Comparison of ENCODE assay signal across 8 cellular contexts in the genomic region with DNA sequence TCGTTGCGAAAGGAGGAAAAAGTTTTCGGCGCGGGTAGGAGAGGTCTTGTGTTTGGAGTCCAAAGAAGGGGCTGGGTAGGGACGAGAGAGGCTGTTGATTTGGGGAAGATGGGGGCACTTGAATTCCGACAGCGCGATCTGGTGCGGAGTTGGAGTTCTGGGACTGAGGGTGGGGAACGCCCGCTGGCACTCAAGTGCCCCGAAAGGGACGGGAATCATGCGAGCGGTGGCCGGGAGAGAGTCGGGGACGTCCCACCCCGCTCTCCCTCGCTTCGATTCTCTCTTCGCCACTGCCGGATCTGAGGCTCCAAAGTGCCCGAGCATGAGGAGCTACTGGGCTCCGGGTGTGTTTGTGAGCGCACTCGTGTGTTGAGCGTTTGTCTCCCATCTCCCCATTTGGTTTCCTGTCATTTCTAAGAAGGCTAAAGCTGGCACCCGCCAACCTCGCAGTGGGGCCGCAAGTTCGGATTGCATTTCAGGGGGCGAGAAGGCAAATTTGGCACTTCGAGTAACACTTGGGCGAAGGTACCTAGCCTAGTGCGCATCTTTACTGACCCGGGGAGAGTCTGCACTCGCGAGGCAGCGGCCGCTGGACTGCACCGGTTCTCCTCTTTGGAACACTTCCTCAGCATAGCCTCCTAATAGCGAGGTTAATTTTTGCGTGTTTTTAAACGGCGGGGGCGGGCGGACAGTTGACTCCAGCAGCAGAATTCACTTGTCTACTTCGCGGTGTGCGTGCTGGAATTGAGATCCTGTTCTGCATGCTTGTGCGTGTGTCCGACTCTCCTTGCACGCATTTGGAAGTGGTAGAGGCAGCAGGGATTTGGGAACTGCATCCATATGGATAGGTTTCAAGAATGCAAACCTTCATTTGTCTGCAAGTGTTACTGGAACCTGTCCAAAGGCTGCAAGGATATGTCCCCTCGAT. TPM values are rescaled to one million over a fixed set of nuclear protein-coding genes. Genes with fewer than 3 reads are reported as not detected.
A peak's percentile ranks its signal among the peaks of the same experiment; 100 is the strongest.
DNase-seq lines count a peak whose midpoint lies in the region; ATAC-seq and TF ChIP-seq lines count a peak whose summit lies in the region.

No MANE protein-coding gene starts in this region.

- peak overlapping the region; percentile 43 to 90 (median 73) for H3K4me3 Mint-ChIP-seq in naive thymus-derived CD8-positive, alpha-beta T cell

- H3K27ac Mint-ChIP-seq in naive thymus-derived CD8-positive, alpha-beta T cell: no peak overlapping the region

- 4% methylated on average over 56 of the region's 56 CpGs for WGBS in HUES64

- H3K27me3 ChIP-seq in HUES64 (ENCODE audit: insufficient read depth, low read length): peaks cover 67% of the 10 kb centered on the region
- peaks cover 42% of the 10 kb centered on the region for H3K27me3 ChIP-seq in A673 (replicated peaks; ENCODE audit: insufficient read depth, low read depth, low read length, poor library complexity)

- H3K4me3 ChIP-seq in HUES64 (ENCODE audit: low read length): peak overlapping the region; percentile 69
- peak overlapping the region; percentile 84 for H3K4me3 ChIP-seq in coronary artery
- H3K4me3 ChIP-seq in A673 (ENCODE audit: low read depth, low read length, poor library complexity, severe bottlenecking): no peak overlapping the region

- H3K36me3 ChIP-seq in HUES64 (ENCODE audit: insufficient read depth, low read length) (no peaks in the 10 kb centered on the region), A673 (ENCODE audit: insufficient read depth, low read length, poor library complexity, severe bottlenecking) (no peaks in the 10 kb centered on the region)

- DNase-seq in AG20443 (ENCODE audit: low spot score) (peak; percentile 13), coronary artery (ENCODE audit: low spot score) (no peak), A673 (ENCODE audit: low spot score) (no peak)
- DNase-seq in naive thymus-derived CD8-positive, alpha-beta T cell: peak in 1 of 10 donors; percentile 11

- H3K4me1 ChIP-seq in HUES64 (ENCODE audit: insufficient read depth, low read length): peaks cover 8% of the 10 kb centered on the region
- H3K4me1 ChIP-seq in A673 (ENCODE audit: insufficient read depth, low read length, poor library complexity, severe bottlenecking): no peaks in the 10 kb centered on the region

- peaks cover 0 to 4% (median 0%) of the 10 kb centered on the region in 9 donors for H3K9me3 Mint-ChIP-seq in naive thymus-derived CD8-positive, alpha-beta T cell

- peak overlapping the region; percentile 50; the same call in 1 of the 2 replicates for H3K9ac ChIP-seq in HUES64 (ENCODE audit: low read depth, low read length)

- no peaks in the 10 kb centered on the region for H3K9me3 ChIP-seq in HUES64 (ENCODE audit: insufficient read depth, low read depth, low read length)
- H3K9me3 ChIP-seq in A673 (ENCODE audit: low read depth, low read length, poor library complexity, severe bottlenecking): no peaks in the 10 kb centered on the region

- H3K27me3 Mint-ChIP-seq in naive thymus-derived CD8-positive, alpha-beta T cell: peaks cover 30 to 79% (median 64%) of the 10 kb centered on the region in 5 donors

- H3K4me1 Mint-ChIP-seq in naive thymus-derived CD8-positive, alpha-beta T cell: peaks cover 10 to 32% (median 29%) of the 10 kb centered on the region in 4 donors

- ATAC-seq in naive thymus-derived CD8-positive, alpha-beta T cell: no peak
- ATAC-seq in HG03342 (IDR thresholded peaks at IDR 0.05; ENCODE audit: unreplicated experiment) (no peak), GM19324 (IDR thresholded peaks at IDR 0.05; ENCODE audit: low FRiP score, unreplicated experiment) (no peak), HG03045 (IDR thresholded peaks at IDR 0.05; ENCODE audit: unreplicated experiment) (no peak)

- no TSS peak for BruUV-seq in A673 (replicated peaks; lab: Mats Ljungman, UMichigan)

- TF ChIP-seq CTCF in coronary artery (IDR thresholded peaks at IDR 0.05) (no peak), A673 (conservative IDR thresholded peaks at IDR 0.05; ENCODE audit: low read depth, low read length) (no peak)

- H3K27ac ChIP-seq in HUES64 (ENCODE audit: low read depth, low read length): no peak overlapping the region
- peak overlapping the region; percentile 36 to 70 for H3K27ac ChIP-seq in coronary artery
- no peak overlapping the region for H3K27ac ChIP-seq in A673 (ENCODE audit: low read depth, low read length, poor library complexity, severe bottlenecking)

- intact Hi-C loops in A673 (cut with micrococcal nuclease; ENCODE audit: unreplicated experiment): no loop called here

- POLR2A ChIA-PET in naive thymus-derived CD8-positive, alpha-beta T cell (lab: Charles Lee): no interaction called here
- POLR2A ChIA-PET in A673 (lab: Charles Lee; ENCODE audit: low non-redundant PET): no interaction called here

- H3K36me3 Mint-ChIP-seq in naive thymus-derived CD8-positive, alpha-beta T cell: peaks cover 0 to 5% (median 0%) of the 10 kb centered on the region in 3 donors

- CTCF ChIA-PET in A673 (lab: Charles Lee): no interaction called here

RNA-seq across cellular contexts. Expression of gene CHRM3, which starts 1.2 kb away (rescaled TPM):
- polyA plus RNA-seq in HUES64 (2013, experiment 1 of 2): 2.1 TPM
- 2.9 TPM for polyA plus RNA-seq in HUES64 (2013, experiment 2 of 2)
- total RNA-seq in naive thymus-derived CD8-positive, alpha-beta T cell: under 1 TPM; 0.22 to 0.34 TPM
- 1 to 10 TPM in 1 of 3 donors, under 1 TPM in 2; 0.63 to 2.0 (median 0.86) TPM for polyA plus RNA-seq in naive thymus-derived CD8-positive, alpha-beta T cell
- not detected in 2 replicates for total RNA-seq in A673 (2021)

Comparison
In these comparisons a context has a peak if more than half of its experiments do, and no peak if none do; other contexts are left out.
1. H3K27ac ChIP-seq: peak in coronary artery (2 of 2); none in HUES64 (single experiment) and A673 (single experiment).